Comparison of ENCODE assay signal across 8 cellular contexts in genomic region chr4:109730294-109731051, GRCh38. TPM values are rescaled to one million over a fixed set of nuclear protein-coding genes. Genes with fewer than 3 reads are reported as not detected.
DNase-seq lines count a peak whose midpoint lies in the region; ATAC-seq and TF ChIP-seq lines count a peak whose summit lies in the region.

No MANE protein-coding gene starts in this region.

- H3K4me3 ChIP-seq in AG04449 (ENCODE audit: low read depth, low read length) (peak overlapping the region; percentile 89), GM12865 (ENCODE audit: low read depth, low read length) (peak overlapping the region; percentile 87), cardiac muscle cell (peak overlapping the region; percentile 57)

- H3K27ac Mint-ChIP-seq in activated naive CD8-positive, alpha-beta T cell treated with anti-CD3 and anti-CD28 coated beads, Interleukin-2, amount 50 U/mL, for 24 hours: peak overlapping the region; percentile 61
- peak overlapping the region; percentile 90 for H3K27ac Mint-ChIP-seq in osteocyte (ENCODE audit: unreplicated experiment)

- no peak for DNase-seq in AG04449 (ENCODE audit: low read depth, low spot score)
- no peak for DNase-seq in GM12865 (ENCODE audit: low read depth)
- peak; percentile 68 for DNase-seq in NCI-H146 (lab: John Stamatoyannopoulos, UW)
- DNase-seq in activated naive CD8-positive, alpha-beta T cell treated with anti-CD3 and anti-CD28 coated beads, Interleukin-2, amount 50 U/mL, for 24 hours: no peak
- peak; percentile 66 to 67 for DNase-seq in cardiac muscle cell (ENCODE audit: low read depth in 1 of 2, low spot score in 1 of 2)
- peak; percentile 87 for DNase-seq in osteocyte (ENCODE audit: extremely low spot score, unreplicated experiment)
- DNase-seq in stimulated activated CD4-positive, alpha-beta T cell treated with anti-CD3 and anti-CD28 coated beads, Interleukin-2, amount 100 ng/mL, for 48 hours: no peak

- H3K27me3 ChIP-seq in cardiac muscle cell: no peaks in the 10 kb centered on the region

- H3K4me1 Mint-ChIP-seq in activated naive CD8-positive, alpha-beta T cell treated with anti-CD3 and anti-CD28 coated beads, Interleukin-2, amount 50 U/mL, for 24 hours: peaks cover 21% of the 10 kb centered on the region
- peaks cover 21% of the 10 kb centered on the region for H3K4me1 Mint-ChIP-seq in osteocyte (ENCODE audit: unreplicated experiment)

- no peaks in the 10 kb centered on the region for H3K9me3 Mint-ChIP-seq in activated naive CD8-positive, alpha-beta T cell treated with anti-CD3 and anti-CD28 coated beads, Interleukin-2, amount 50 U/mL, for 24 hours
- H3K9me3 Mint-ChIP-seq in osteocyte (ENCODE audit: unreplicated experiment): no peaks in the 10 kb centered on the region

- ATAC-seq in HG02798 (IDR thresholded peaks at IDR 0.05; ENCODE audit: poor library complexity, unreplicated experiment): peak; percentile 50
- peak; percentile 30 for ATAC-seq in activated naive CD8-positive, alpha-beta T cell treated with anti-CD3 and anti-CD28 coated beads, Interleukin-2, amount 50 U/mL, for 24 hours

- H3K4me1 ChIP-seq in cardiac muscle cell (ENCODE audit: low read depth): peaks cover 4% of the 10 kb centered on the region

- peak; percentile 4 for TF ChIP-seq CTCF in AG04449 (IDR thresholded peaks at IDR 0.05; ENCODE audit: insufficient read depth, low read length, missing control alignments)
- TF ChIP-seq CTCF in GM12865 (IDR thresholded peaks at IDR 0.05; ENCODE audit: insufficient read depth, low read depth, low read length, missing control alignments): no peak
- no peak for TF ChIP-seq CTCF in cardiac muscle cell (IDR thresholded peaks at IDR 0.05; ENCODE audit: low read depth, low read length)
- TF ChIP-seq CTCF in osteocyte (IDR thresholded peaks at IDR 0.05): no peak

- peaks cover 2% of the 10 kb centered on the region for H3K36me3 Mint-ChIP-seq in activated naive CD8-positive, alpha-beta T cell treated with anti-CD3 and anti-CD28 coated beads, Interleukin-2, amount 50 U/mL, for 24 hours (ENCODE audit: low read depth)
- peaks cover 2% of the 10 kb centered on the region for H3K36me3 Mint-ChIP-seq in osteocyte (ENCODE audit: unreplicated experiment)

- H3K27me3 Mint-ChIP-seq in activated naive CD8-positive, alpha-beta T cell treated with anti-CD3 and anti-CD28 coated beads, Interleukin-2, amount 50 U/mL, for 24 hours: no peaks in the 10 kb centered on the region
- no peaks in the 10 kb centered on the region for H3K27me3 Mint-ChIP-seq in osteocyte (ENCODE audit: unreplicated experiment)

- CTCF ChIA-PET in AG04449 (lab: Yijun Ruan, JAX): interaction anchor here (1.4 to 1.6 kb wide), 3 partner anchors 28 to 297 kb away, joined by 3 to 6 read pairs (median 5); partner anchors contain the start of gene SEC24B

- H3K27ac ChIP-seq in cardiac muscle cell: peak overlapping the region; percentile 23

- H3K36me3 ChIP-seq in cardiac muscle cell: no peaks in the 10 kb centered on the region

- H3K4me3 Mint-ChIP-seq in activated naive CD8-positive, alpha-beta T cell treated with anti-CD3 and anti-CD28 coated beads, Interleukin-2, amount 50 U/mL, for 24 hours: peak overlapping the region; percentile 92
- H3K4me3 Mint-ChIP-seq in osteocyte (ENCODE audit: unreplicated experiment): peak overlapping the region; percentile 90

- POLR2A ChIA-PET in AG04449 (lab: Yijun Ruan, JAX): no interaction called here

- no peaks in the 10 kb centered on the region for H3K9me3 ChIP-seq in cardiac muscle cell (ENCODE audit: low read depth)

RNA-seq across cellular contexts. Expression of gene PLA2G12A, which starts 0.6 kb away (rescaled TPM):
- total RNA-seq in cardiac muscle cell (35.9 and 52.5 TPM in 2 replicates), osteocyte (38.6 and 43.8 TPM in 2 replicates)
- polyA plus RNA-seq in cardiac muscle cell: 82.6 and 96.9 TPM in 2 replicates

RNA-seq across cellular contexts. Expression of gene CASP6, which starts 27.2 kb away (rescaled TPM):
- 23.4 and 28.9 TPM in 2 replicates for total RNA-seq in cardiac muscle cell
- polyA plus RNA-seq in cardiac muscle cell: 45.6 and 47.1 TPM in 2 replicates
- 19.8 and 23.3 TPM in 2 replicates for total RNA-seq in osteocyte

Comparison
In these comparisons a context has a peak if more than half of its experiments do, and no peak if none do; other contexts are left out.
1. DNase-seq: peak in NCI-H146 (single experiment), cardiac muscle cell (2 of 2) and osteocyte (single experiment); none in AG04449 (single experiment), GM12865 (single experiment), activated naive CD8-positive, alpha-beta T cell treated with anti-CD3 and anti-CD28 coated beads, Interleukin-2, amount 50 U/mL, for 24 hours (single experiment) and stimulated activated CD4-positive, alpha-beta T cell treated with anti-CD3 and anti-CD28 coated beads, Interleukin-2, amount 100 ng/mL, for 48 hours (0 of 2).
2. Peak in every context shown above with its lines, with median percentiles within 50 percentile points of each other: H3K4me3 ChIP-seq.